Comparison of ENCODE assay signal across 1 cellular context in the genomic region with DNA sequence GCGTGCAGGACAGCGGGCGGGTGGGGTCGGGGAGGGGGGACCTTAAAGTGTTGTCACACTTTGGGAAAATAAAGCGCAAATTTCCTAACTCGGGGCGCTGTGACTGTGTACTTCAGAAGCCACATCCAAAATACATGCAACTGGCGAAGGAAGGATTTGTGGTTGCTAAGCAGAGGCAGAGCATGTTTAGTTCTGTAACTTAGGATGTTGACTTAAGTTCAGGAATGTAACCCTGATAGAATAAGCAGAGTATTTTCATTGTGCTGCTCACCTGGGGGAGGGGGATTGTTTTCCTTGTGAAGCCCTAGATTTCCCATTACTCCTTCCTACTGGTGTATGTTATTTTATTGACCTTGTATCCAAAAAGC.
TF ChIP-seq lines count a peak whose summit lies in the region.

No MANE protein-coding gene starts in this region.

TF ChIP-seq in HepG2, 621 proteins besides CTCF, POLR2A, EP300 and RAD21 (continued from another document):
- TF ChIP-seq, protein P1, sequence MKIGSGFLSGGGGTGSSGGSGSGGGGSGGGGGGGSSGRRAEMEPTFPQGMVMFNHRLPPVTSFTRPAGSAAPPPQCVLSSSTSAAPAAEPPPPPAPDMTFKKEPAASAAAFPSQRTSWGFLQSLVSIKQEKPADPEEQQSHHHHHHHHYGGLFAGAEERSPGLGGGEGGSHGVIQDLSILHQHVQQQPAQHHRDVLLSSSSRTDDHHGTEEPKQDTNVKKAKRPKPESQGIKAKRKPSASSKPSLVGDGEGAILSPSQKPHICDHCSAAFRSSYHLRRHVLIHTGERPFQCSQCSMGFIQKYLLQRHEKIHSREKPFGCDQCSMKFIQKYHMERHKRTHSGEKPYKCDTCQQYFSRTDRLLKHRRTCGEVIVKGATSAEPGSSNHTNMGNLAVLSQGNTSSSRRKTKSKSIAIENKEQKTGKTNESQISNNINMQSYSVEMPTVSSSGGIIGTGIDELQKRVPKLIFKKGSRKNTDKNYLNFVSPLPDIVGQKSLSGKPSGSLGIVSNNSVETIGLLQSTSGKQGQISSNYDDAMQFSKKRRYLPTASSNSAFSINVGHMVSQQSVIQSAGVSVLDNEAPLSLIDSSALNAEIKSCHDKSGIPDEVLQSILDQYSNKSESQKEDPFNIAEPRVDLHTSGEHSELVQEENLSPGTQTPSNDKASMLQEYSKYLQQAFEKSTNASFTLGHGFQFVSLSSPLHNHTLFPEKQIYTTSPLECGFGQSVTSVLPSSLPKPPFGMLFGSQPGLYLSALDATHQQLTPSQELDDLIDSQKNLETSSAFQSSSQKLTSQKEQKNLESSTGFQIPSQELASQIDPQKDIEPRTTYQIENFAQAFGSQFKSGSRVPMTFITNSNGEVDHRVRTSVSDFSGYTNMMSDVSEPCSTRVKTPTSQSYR (CRISPR knock-in tag; IDR thresholded peaks at IDR 0.05; ENCODE audit: borderline replicate concordance) = peak; percentile 64
- TF ChIP-seq SSRP1 (CRISPR knock-in tag; IDR thresholded peaks at IDR 0.05) (0 out of 2 replicates have a peak, but pooled peaks have one; percentile 37), NR2F6 (IDR thresholded peaks at IDR 0.05) (no peak), NR2F6 (CRISPR knock-in tag; IDR thresholded peaks at IDR 0.05) (0 out of 2 replicates have a peak, but pooled peaks have one; percentile 7), GATAD2A (CRISPR knock-in tag; IDR thresholded peaks at IDR 0.05) (0 out of 2 replicates have a peak, but pooled peaks have one; percentile 38), MTA1 (CRISPR knock-in tag; IDR thresholded peaks at IDR 0.05; ENCODE audit: borderline replicate concordance) (no peak), DMAP1 (CRISPR knock-in tag; IDR thresholded peaks at IDR 0.05) (0 out of 2 replicates have a peak, but pooled peaks have one; percentile 14), NONO (IDR thresholded peaks at IDR 0.05) (no peak), NONO (CRISPR knock-in tag; conservative IDR thresholded peaks at IDR 0.05) (0 out of 2 replicates have a peak, but pooled peaks have one; percentile 7), ELF3 (CRISPR knock-in tag; IDR thresholded peaks at IDR 0.05) (peak; percentile 58; the same call in 1 of the 2 replicates), MAZ (IDR thresholded peaks at IDR 0.05; ENCODE audit: borderline replicate concordance, low read depth, low read length) (0 out of 2 replicates have a peak, but pooled peaks have one; percentile 22), MAZ (CRISPR knock-in tag; IDR thresholded peaks at IDR 0.05; ENCODE audit: low read depth) (no peak), SRF (IDR thresholded peaks at IDR 0.05; ENCODE audit: low read depth, low read length) (no peak), ZNF124 (CRISPR knock-in tag; IDR thresholded peaks at IDR 0.05) (no peak), HDAC2 (CRISPR knock-in tag; IDR thresholded peaks at IDR 0.05) (0 out of 2 replicates have a peak, but pooled peaks have one; percentile 54), FOXK1 (CRISPR knock-in tag; IDR thresholded peaks at IDR 0.05; ENCODE audit: borderline replicate concordance, low read depth) (peak; percentile 31; the same call in 1 of the 2 replicates)
- TF ChIP-seq, protein P2, sequence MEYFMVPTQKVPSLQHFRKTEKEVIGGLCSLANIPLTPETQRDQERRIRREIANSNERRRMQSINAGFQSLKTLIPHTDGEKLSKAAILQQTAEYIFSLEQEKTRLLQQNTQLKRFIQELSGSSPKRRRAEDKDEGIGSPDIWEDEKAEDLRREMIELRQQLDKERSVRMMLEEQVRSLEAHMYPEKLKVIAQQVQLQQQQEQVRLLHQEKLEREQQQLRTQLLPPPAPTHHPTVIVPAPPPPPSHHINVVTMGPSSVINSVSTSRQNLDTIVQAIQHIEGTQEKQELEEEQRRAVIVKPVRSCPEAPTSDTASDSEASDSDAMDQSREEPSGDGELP (IDR thresholded peaks at IDR 0.05; ENCODE audit: borderline replicate concordance, low read depth) = no peak
- TF ChIP-seq, protein P3, sequence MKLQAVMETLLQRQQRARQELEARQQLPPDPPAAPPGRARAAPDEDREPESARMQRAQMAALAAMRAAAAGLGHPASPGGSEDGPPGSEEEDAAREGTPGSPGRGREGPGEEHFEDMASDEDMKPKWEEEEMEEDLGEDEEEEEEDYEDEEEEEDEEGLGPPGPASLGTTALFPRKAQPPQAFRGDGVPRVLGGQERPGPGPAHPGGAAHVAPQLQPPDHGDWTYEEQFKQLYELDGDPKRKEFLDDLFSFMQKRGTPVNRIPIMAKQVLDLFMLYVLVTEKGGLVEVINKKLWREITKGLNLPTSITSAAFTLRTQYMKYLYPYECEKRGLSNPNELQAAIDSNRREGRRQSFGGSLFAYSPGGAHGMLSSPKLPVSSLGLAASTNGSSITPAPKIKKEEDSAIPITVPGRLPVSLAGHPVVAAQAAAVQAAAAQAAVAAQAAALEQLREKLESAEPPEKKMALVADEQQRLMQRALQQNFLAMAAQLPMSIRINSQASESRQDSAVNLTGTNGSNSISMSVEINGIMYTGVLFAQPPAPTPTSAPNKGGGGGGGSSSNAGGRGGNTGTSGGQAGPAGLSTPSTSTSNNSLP (IDR thresholded peaks at IDR 0.05; ENCODE audit: low read depth, low read length) = peak; percentile 70; the same call in 1 of the 2 replicates
